In the genomic region with DNA sequence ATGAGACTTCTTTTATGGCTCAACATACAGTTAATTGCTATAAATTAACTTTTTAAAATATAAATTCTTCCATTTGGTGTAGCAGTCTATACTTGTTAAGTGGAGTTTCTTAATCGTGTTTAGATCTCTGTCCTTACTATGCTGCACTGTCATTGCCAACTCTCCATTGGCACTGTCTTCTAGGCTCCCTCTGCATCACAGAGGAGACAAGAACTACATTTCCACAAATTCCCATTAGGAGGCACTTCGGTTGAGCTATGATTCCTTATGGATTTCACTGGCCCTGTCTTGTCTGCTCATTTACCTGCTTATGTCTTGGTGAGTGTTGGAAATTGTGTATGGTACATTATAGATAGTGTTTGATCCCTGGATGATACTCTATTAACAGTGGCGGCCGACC, we compare ENCODE assay signal across 25 cellular contexts.
"Had no signal": no experiment of that assay in that cellular context is flagged by ENCODE, and none has a peak within 500 bp of the region (broad histone marks: within the 10 kb centered on the region; RNA-seq: fewer than 3 reads in every experiment).

No MANE protein-coding gene starts in this region.

- DNase-seq: dermis blood vessel endothelial cell; effector memory CD8-positive, alpha-beta T cell; erythroblast; esophagus squamous epithelium; foreskin melanocyte; glutamatergic neuron; heart right ventricle; hypothalamus; left cardiac atrium; left lung; mesenchymal stem cell; midbrain; naive thymus-derived CD4-positive, alpha-beta T cell; sigmoid colon; stimulated activated CD4-positive, alpha-beta T cell treated with anti-CD3 and anti-CD28 coated beads, Interleukin-2, amount 100 ng/mL, for 24 hours; stimulated activated CD4-positive, alpha-beta T cell treated with anti-CD3 and anti-CD28 coated beads, Interleukin-4, amount 100 ng/mL, for 24 hours; stimulated activated naive CD4-positive, alpha-beta T cell treated with Interleukin-2 at 50 U/mL for 16 hours; stomach; thyroid gland; trophoblast cell had no signal

- H3K27ac ChIP-seq: coronary artery, esophagus squamous epithelium, heart right ventricle, left lung, neural progenitor cell, prostate gland, right atrium auricular region, sigmoid colon, stomach, thyroid gland, vagina had no signal
